In the genomic region with DNA sequence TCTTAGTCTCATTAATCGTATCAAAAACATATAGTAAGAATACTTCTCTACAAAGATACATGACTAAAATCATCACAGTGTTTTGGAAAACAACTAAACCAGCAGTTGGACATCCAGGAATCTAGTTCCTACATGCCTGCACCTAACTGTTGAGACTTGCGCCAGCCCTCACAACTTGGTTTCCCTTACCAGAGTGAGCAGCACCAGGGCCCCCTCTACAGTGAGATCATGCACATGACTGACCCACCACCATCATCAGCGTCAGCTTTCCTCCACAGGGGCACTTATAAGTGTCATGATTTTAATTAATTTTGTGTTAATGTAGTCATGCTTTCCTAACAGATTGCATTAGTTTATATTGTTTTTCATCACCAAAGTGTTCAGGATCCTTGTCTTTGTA, we compare ENCODE assay signal across 1 cellular context.
TF ChIP-seq lines count a peak whose summit lies in the region.

No MANE protein-coding gene starts in this region.

TF ChIP-seq in GM12878, 131 proteins besides CTCF, POLR2A, EP300 and RAD21 (continued from another document):
- TF ChIP-seq, protein P1, sequence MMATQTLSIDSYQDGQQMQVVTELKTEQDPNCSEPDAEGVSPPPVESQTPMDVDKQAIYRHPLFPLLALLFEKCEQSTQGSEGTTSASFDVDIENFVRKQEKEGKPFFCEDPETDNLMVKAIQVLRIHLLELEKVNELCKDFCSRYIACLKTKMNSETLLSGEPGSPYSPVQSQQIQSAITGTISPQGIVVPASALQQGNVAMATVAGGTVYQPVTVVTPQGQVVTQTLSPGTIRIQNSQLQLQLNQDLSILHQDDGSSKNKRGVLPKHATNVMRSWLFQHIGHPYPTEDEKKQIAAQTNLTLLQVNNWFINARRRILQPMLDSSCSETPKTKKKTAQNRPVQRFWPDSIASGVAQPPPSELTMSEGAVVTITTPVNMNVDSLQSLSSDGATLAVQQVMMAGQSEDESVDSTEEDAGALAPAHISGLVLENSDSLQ (IDR thresholded peaks at IDR 0.05): no peak
- TF ChIP-seq ZNF384 (IDR thresholded peaks at IDR 0.05; ENCODE audit: borderline replicate concordance, low read depth, low read length) (no peak), HDAC6 (IDR thresholded peaks at IDR 0.05; ENCODE audit: unreplicated experiment) (no peak), KAT2A (conservative IDR thresholded peaks at IDR 0.05; ENCODE audit: control insufficient read depth, low read depth, low read length) (no peak), YY1 (IDR thresholded peaks at IDR 0.05; ENCODE audit: low read depth, low read length) (no peak), NFIC (IDR thresholded peaks at IDR 0.05; ENCODE audit: low read depth, low read length) (no peak), NRF1 (conservative IDR thresholded peaks at IDR 0.05; ENCODE audit: low read depth, low read length) (no peak)
- TF ChIP-seq, protein P2, sequence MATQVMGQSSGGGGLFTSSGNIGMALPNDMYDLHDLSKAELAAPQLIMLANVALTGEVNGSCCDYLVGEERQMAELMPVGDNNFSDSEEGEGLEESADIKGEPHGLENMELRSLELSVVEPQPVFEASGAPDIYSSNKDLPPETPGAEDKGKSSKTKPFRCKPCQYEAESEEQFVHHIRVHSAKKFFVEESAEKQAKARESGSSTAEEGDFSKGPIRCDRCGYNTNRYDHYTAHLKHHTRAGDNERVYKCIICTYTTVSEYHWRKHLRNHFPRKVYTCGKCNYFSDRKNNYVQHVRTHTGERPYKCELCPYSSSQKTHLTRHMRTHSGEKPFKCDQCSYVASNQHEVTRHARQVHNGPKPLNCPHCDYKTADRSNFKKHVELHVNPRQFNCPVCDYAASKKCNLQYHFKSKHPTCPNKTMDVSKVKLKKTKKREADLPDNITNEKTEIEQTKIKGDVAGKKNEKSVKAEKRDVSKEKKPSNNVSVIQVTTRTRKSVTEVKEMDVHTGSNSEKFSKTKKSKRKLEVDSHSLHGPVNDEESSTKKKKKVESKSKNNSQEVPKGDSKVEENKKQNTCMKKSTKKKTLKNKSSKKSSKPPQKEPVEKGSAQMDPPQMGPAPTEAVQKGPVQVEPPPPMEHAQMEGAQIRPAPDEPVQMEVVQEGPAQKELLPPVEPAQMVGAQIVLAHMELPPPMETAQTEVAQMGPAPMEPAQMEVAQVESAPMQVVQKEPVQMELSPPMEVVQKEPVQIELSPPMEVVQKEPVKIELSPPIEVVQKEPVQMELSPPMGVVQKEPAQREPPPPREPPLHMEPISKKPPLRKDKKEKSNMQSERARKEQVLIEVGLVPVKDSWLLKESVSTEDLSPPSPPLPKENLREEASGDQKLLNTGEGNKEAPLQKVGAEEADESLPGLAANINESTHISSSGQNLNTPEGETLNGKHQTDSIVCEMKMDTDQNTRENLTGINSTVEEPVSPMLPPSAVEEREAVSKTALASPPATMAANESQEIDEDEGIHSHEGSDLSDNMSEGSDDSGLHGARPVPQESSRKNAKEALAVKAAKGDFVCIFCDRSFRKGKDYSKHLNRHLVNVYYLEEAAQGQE (IDR thresholded peaks at IDR 0.05; ENCODE audit: low read depth, low read length): no peak
